ENCODE assay signal across 29 cellular contexts in genomic region chr20:55004044-55004443, GRCh38.
A peak's percentile ranks its signal among the peaks of the same experiment; 100 is the strongest.
DNase-seq lines count a peak whose midpoint lies in the region; ATAC-seq and TF ChIP-seq lines count a peak whose summit lies in the region.
"Had no signal": no experiment of that assay in that cellular context is flagged by ENCODE, and none has a peak within 500 bp of the region (broad histone marks: within the 10 kb centered on the region; RNA-seq: fewer than 3 reads in every experiment).

No MANE protein-coding gene starts in this region.

- ATAC-seq in HG02610 (IDR thresholded peaks at IDR 0.05; ENCODE audit: unreplicated experiment) = no peak
- ATAC-seq: gastroesophageal sphincter, HCT116, HepG2, pancreas had no signal

- TF ChIP-seq CTCF in LNCaP clone FGC (IDR thresholded peaks at IDR 0.05; ENCODE audit: control insufficient read depth, extremely low read depth, insufficient read depth) = peak; percentile 49
- TF ChIP-seq CTCF in VCaP (conservative IDR thresholded peaks at IDR 0.05) = peak; percentile 68

- peak; percentile 28 for DNase-seq in COR-L47 (lab: John Stamatoyannopoulos, UW)
- DNase-seq in LNCaP clone FGC (ENCODE audit: low read depth) = peak; percentile 11
- peak; percentile 6 for DNase-seq in kidney glomerular epithelial cell (lab: John Stamatoyannopoulos, UW)
- no peak for DNase-seq in NCI-H226
- DNase-seq in NCI-H446 treated with DMSO at 0.1 percent for 48 hours (lab: John Stamatoyannopoulos, UW) = no peak
- DNase-seq: activated CD4-positive, alpha-beta T cell treated with anti-CD3 and anti-CD28 coated beads, Interleukin-2, amount 10 ng/mL, durations not matched to agents 24 days and 14 days; activated gamma-delta T cell; activated naive CD8-positive, alpha-beta T cell treated with anti-CD3 and anti-CD28 coated beads, Interleukin-2, amount 10 ng/mL, durations not matched to agents 7 days and 5 days; activated T-cell treated with anti-CD3 and anti-CD28 coated beads, Interleukin-2, amount 50 U/mL, for 24 hours; Caco-2; central memory CD4-positive, alpha-beta T cell; DMS79 treated with DMSO at 0.1 percent for 48 hours; GF-D8; islet precursor cell; Kasumi-1; NCI-H187 treated with DMSO at 0.1 percent for 48 hours; NCI-H82; pancreas; right cardiac atrium; spleen had no signal

- H3K27ac ChIP-seq in VCaP = peak overlapping the region; percentile 38
- H3K27ac ChIP-seq: ascending aorta, BLaER1, gastroesophageal sphincter, HL-60, pancreas, spleen had no signal

- no peak overlapping the region for H3K4me3 ChIP-seq in LNCaP clone FGC (ENCODE audit: low read depth, low read length)
- H3K4me3 ChIP-seq: ascending aorta, BLaER1, gastroesophageal sphincter, lung, pancreas, spleen had no signal

Comparison
In these comparisons a context has a peak if more than half of its experiments do, and no peak if none do; other contexts are left out.
1. DNase-seq: peak in COR-L47 (single experiment), LNCaP clone FGC (single experiment) and kidney glomerular epithelial cell (single experiment); none in NCI-H226 (single experiment) and NCI-H446 treated with DMSO at 0.1 percent for 48 hours (single experiment).